In the genomic region with DNA sequence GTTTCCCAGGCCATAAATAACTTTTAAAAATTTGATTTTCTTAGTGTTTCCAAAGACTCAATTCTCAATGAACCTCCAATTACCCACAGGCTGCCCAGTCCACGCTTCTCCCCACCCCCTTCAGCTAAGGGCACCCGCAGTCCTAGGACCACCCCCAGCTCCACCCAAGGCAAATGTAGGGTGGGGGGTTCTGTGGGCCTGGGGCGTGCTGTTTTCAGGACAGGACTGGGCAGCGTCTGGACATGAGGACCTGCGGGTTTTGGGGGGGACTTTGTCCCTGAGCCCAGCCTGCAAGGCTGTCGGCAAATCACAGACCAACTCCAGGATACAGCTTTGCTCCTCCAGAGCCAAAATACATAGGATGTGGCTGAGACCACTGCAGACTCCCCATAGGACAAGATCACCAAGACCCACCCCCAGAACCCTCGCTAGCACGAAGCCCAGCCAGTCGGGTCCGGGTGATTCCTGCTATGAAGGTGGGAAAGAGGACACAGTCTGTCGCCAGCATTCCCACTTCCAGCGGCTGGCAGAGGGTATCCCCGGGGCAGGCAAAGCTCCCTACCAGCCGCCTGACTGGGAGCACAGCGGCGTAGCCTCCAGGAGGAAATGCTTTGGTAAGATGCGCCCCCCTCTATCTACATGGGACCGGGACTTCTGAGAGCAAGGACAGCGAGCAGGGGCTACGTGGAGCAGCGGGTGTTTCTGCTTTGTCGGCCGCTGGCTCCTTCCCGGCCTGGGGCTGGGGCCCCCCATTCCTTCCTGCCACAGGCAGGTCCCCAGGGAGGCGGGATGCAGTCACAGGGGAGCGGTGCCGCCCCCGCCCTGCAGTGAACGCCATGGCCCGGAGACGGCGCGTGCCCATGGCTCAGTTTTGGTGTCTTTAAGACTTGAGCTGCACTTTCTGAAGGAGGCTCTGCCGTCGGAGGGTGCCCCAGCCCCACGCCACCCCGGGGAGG, we compare ENCODE assay signal across 10 cellular contexts. TPM values are rescaled to one million over a fixed set of nuclear protein-coding genes. Genes with fewer than 3 reads are reported as not detected.
DNase-seq lines count a peak whose midpoint lies in the region; ATAC-seq and TF ChIP-seq lines count a peak whose summit lies in the region.
"Had no signal": no experiment of that assay in that cellular context is flagged by ENCODE, and none has a peak within 500 bp of the region (broad histone marks: within the 10 kb centered on the region; RNA-seq: fewer than 3 reads in every experiment).

No MANE protein-coding gene starts in this region.

- peaks cover 5% of the 10 kb centered on the region for H3K36me3 Mint-ChIP-seq in neural crest cell (ENCODE audit: low read depth)
- peaks cover 27% of the 10 kb centered on the region for H3K36me3 Mint-ChIP-seq in activated CD4-positive, alpha-beta T cell treated with anti-CD3 and anti-CD28 coated beads for 36 hours (ENCODE audit: low read depth)

- DNase-seq in H7 (peak; percentile 79), neural crest cell (ENCODE audit: low read depth, low spot score) (no peak), putamen (ENCODE audit: low spot score) (no peak), HPDE6-E6E7 (ENCODE audit: extremely low spot score) (no peak)
- no peak for DNase-seq in effector memory CD4-positive, alpha-beta T cell
- DNase-seq in activated CD4-positive, alpha-beta T cell treated with anti-CD3 and anti-CD28 coated beads for 36 hours, result no peak
- DNase-seq: stimulated activated CD4-positive, alpha-beta T cell treated with anti-CD3 and anti-CD28 coated beads, Interleukin-4, amount 100 ng/mL, for 4 hours; SW 1271 had no signal

- H3K4me3 ChIP-seq in BLaER1 treated with 17β-estradiol and CSF1 and Interleukin-3, amounts not matched to agents 10 nM and 100 nM, result no peak overlapping the region
- H3K4me3 ChIP-seq in H7 (ENCODE audit: insufficient read depth, low read depth, low read length) (no peak overlapping the region), duodenal mucosa (ENCODE audit: low read depth in 1 of 2, low read length in 2 of 2) (peak overlapping the region; percentile 93 to 96)
- H3K4me3 ChIP-seq in effector memory CD4-positive, alpha-beta T cell (ENCODE audit: insufficient read depth, low read depth, low read length, poor library complexity, severe bottlenecking), result no peak overlapping the region

- H3K27ac Mint-ChIP-seq in neural crest cell (ENCODE audit: unreplicated experiment), result peak overlapping the region; percentile 57
- H3K27ac Mint-ChIP-seq in activated CD4-positive, alpha-beta T cell treated with anti-CD3 and anti-CD28 coated beads for 36 hours, result no peak overlapping the region

- POLR2A ChIA-PET in activated CD4-positive, alpha-beta T cell treated with anti-CD3 and anti-CD28 coated beads for 36 hours (lab: Charles Lee), result interaction anchor here (1.7 kb wide), 1 partner anchor 13 kb away, joined by 4 read pairs; no protein-coding TSS in a partner anchor

- no peaks in the 10 kb centered on the region for H3K27me3 ChIP-seq in BLaER1 treated with 17β-estradiol and CSF1 and Interleukin-3, amounts not matched to agents 10 nM and 100 nM
- H3K27me3 ChIP-seq in H7 (ENCODE audit: control insufficient read depth, insufficient read depth, low read length), result no peaks in the 10 kb centered on the region
- H3K27me3 ChIP-seq in duodenal mucosa (ENCODE audit: control insufficient read depth in 1 of 2, insufficient read depth in 2 of 2, low read length in 2 of 2), result no peaks in the 10 kb centered on the region
- H3K27me3 ChIP-seq in effector memory CD4-positive, alpha-beta T cell (replicated peaks; ENCODE audit: control insufficient read depth, insufficient read depth, low read length, poor library complexity, severe bottlenecking), result no peaks in the 10 kb centered on the region

- CTCF ChIA-PET in activated CD4-positive, alpha-beta T cell treated with anti-CD3 and anti-CD28 coated beads for 36 hours (lab: Charles Lee), result interaction anchor here (0.6 to 2.0 kb wide), 4 partner anchors 80 to 334 kb away, joined by 3 to 8 read pairs (median 4); no protein-coding TSS in a partner anchor

- peaks cover 40 to 79% (median 64%) of the 10 kb centered on the region in 11 experiments for H3K36me3 ChIP-seq in BLaER1 treated with 17β-estradiol and CSF1 and Interleukin-3, amounts not matched to agents 10 nM and 100 nM
- peaks cover 10% of the 10 kb centered on the region for H3K36me3 ChIP-seq in H7 (replicated peaks; ENCODE audit: control insufficient read depth, insufficient read depth, low read length)
- H3K36me3 ChIP-seq in duodenal mucosa (ENCODE audit: control insufficient read depth in 1 of 2, insufficient read depth in 2 of 2, low read length in 2 of 2), result peaks cover 0 to 21% of the 10 kb centered on the region in 2 donors
- H3K36me3 ChIP-seq in effector memory CD4-positive, alpha-beta T cell (ENCODE audit: control insufficient read depth, insufficient read depth, low read length), result peaks cover 16% of the 10 kb centered on the region

- intact Hi-C loops in activated CD4-positive, alpha-beta T cell treated with anti-CD3 and anti-CD28 coated beads for 36 hours (cut with DNase I, micrococcal nuclease), result no loop called here

- peak overlapping the region in 10 of 11 experiments; percentile 89 to 100 (median 99); a peak in 18 of 22 replicates for H3K4me2 ChIP-seq in BLaER1 treated with 17β-estradiol and CSF1 and Interleukin-3, amounts not matched to agents 10 nM and 100 nM

- no peak for TF ChIP-seq CTCF in neural crest cell (conservative IDR thresholded peaks at IDR 0.05)

- peaks cover 6% of the 10 kb centered on the region for H3K27me3 Mint-ChIP-seq in neural crest cell (ENCODE audit: low read depth)
- H3K27me3 Mint-ChIP-seq in activated CD4-positive, alpha-beta T cell treated with anti-CD3 and anti-CD28 coated beads for 36 hours, result no peaks in the 10 kb centered on the region

- peaks cover 35 to 78% (median 76%) of the 10 kb centered on the region in 10 experiments for H3K4me1 ChIP-seq in BLaER1 treated with 17β-estradiol and CSF1 and Interleukin-3, amounts not matched to agents 10 nM and 100 nM
- peaks cover 7 to 28% of the 10 kb centered on the region in 2 donors for H3K4me1 ChIP-seq in duodenal mucosa (ENCODE audit: control insufficient read depth in 1 of 2, insufficient read depth in 2 of 2, low read length in 2 of 2)
- H3K4me1 ChIP-seq in effector memory CD4-positive, alpha-beta T cell (ENCODE audit: control insufficient read depth, insufficient read depth, low read length, poor library complexity, severe bottlenecking), result peaks cover 25% of the 10 kb centered on the region

- H3K9me3 ChIP-seq in BLaER1 treated with 17β-estradiol and CSF1 and Interleukin-3, amounts not matched to agents 10 nM and 100 nM (replicated peaks in 1 of 11), result no peaks in the 10 kb centered on the region
- no peaks in the 10 kb centered on the region for H3K9me3 ChIP-seq in duodenal mucosa (ENCODE audit: control insufficient read depth in 1 of 2, low read length in 2 of 2)
- no peaks in the 10 kb centered on the region for H3K9me3 ChIP-seq in effector memory CD4-positive, alpha-beta T cell (ENCODE audit: control insufficient read depth, low read length)

- ATAC-seq in activated CD4-positive, alpha-beta T cell treated with anti-CD3 and anti-CD28 coated beads for 36 hours, result no peak

- peak overlapping the region in 9 of 11 experiments; percentile 11 to 100 (median 96); a peak in 15 of 22 replicates for H3K9ac ChIP-seq in BLaER1 treated with 17β-estradiol and CSF1 and Interleukin-3, amounts not matched to agents 10 nM and 100 nM
- H3K9ac ChIP-seq in duodenal mucosa (ENCODE audit: low read depth in 1 of 2, low read length in 2 of 2), result peak overlapping the region; percentile 58 to 85

- no peaks in the 10 kb centered on the region for H3K9me3 Mint-ChIP-seq in neural crest cell
- no peaks in the 10 kb centered on the region for H3K9me3 Mint-ChIP-seq in activated CD4-positive, alpha-beta T cell treated with anti-CD3 and anti-CD28 coated beads for 36 hours (ENCODE audit: low read depth)

- peaks cover 16% of the 10 kb centered on the region for H3K4me1 Mint-ChIP-seq in neural crest cell
- H3K4me1 Mint-ChIP-seq in activated CD4-positive, alpha-beta T cell treated with anti-CD3 and anti-CD28 coated beads for 36 hours, result peaks cover 5% of the 10 kb centered on the region

- peak overlapping the region in 9 of 11 experiments; percentile 14 to 100 (median 99); a peak in 17 of 22 replicates for H3K27ac ChIP-seq in BLaER1 treated with 17β-estradiol and CSF1 and Interleukin-3, amounts not matched to agents 10 nM and 100 nM
- H3K27ac ChIP-seq in duodenal mucosa (ENCODE audit: low read depth, low read length), result no peak overlapping the region
- no peak overlapping the region for H3K27ac ChIP-seq in effector memory CD4-positive, alpha-beta T cell (ENCODE audit: insufficient read depth, low read length, poor library complexity, severe bottlenecking)

- peak overlapping the region; percentile 54 for H3K4me3 Mint-ChIP-seq in neural crest cell
- H3K4me3 Mint-ChIP-seq in activated CD4-positive, alpha-beta T cell treated with anti-CD3 and anti-CD28 coated beads for 36 hours, result no peak overlapping the region

- H4K20me1 ChIP-seq in BLaER1 treated with 17β-estradiol and CSF1 and Interleukin-3, amounts not matched to agents 10 nM and 100 nM, result peaks cover 22 to 85% (median 58%) of the 10 kb centered on the region in 11 experiments

RNA-seq across cellular contexts. Expression of gene TIMM13, which starts 1.6 kb away (rescaled TPM):
- 176 and 179 TPM in 2 replicates for total RNA-seq in H7 (2014; rRNA removed; shearing (Covaris generic))
- 145 and 155 TPM in 2 replicates for total RNA-seq in neural crest cell
- total RNA-seq in activated CD4-positive, alpha-beta T cell treated with anti-CD3 and anti-CD28 coated beads for 36 hours, result 100 to 1,000 TPM in 1 of 2 experiments, 10 to 100 TPM in 1; 70.7 to 104 TPM

RNA-seq across cellular contexts. Expression of gene LMNB2, which starts 27.7 kb away (rescaled TPM):
- 204 and 229 TPM in 2 replicates for total RNA-seq in H7 (2014; rRNA removed; shearing (Covaris generic))
- 201 and 206 TPM in 2 replicates for total RNA-seq in neural crest cell
- 10 to 100 TPM; 91.0 to 93.9 TPM for total RNA-seq in activated CD4-positive, alpha-beta T cell treated with anti-CD3 and anti-CD28 coated beads for 36 hours

RNA-seq across cellular contexts. Expression of gene GADD45B, which starts 46.9 kb away (rescaled TPM):
- 29.4 and 39.9 TPM in 2 replicates for total RNA-seq in H7 (2014; rRNA removed; shearing (Covaris generic))
- 3.3 and 4.1 TPM in 2 replicates for total RNA-seq in neural crest cell
- total RNA-seq in activated CD4-positive, alpha-beta T cell treated with anti-CD3 and anti-CD28 coated beads for 36 hours, result 10 to 100 TPM; 57.7 to 71.2 TPM

Comparison
In these comparisons a context has a peak if more than half of its experiments do, and no peak if none do; other contexts are left out.
1. H3K27ac ChIP-seq: peak in BLaER1 treated with 17β-estradiol and CSF1 and Interleukin-3, amounts not matched to agents 10 nM and 100 nM (9 of 11); none in duodenal mucosa (single experiment) and effector memory CD4-positive, alpha-beta T cell (single experiment).
2. H3K4me3 ChIP-seq: peak in duodenal mucosa (2 of 2); none in BLaER1 treated with 17β-estradiol and CSF1 and Interleukin-3, amounts not matched to agents 10 nM and 100 nM (0 of 10), H7 (single experiment) and effector memory CD4-positive, alpha-beta T cell (single experiment).